Comparison of ENCODE assay signal across 19 cellular contexts in genomic region chr19:38516802-38517201, GRCh38.
DNase-seq lines count a peak whose midpoint lies in the region; ATAC-seq, FAIRE-seq and TF ChIP-seq lines count a peak whose summit lies in the region.
"Had no signal": no experiment of that assay in that cellular context is flagged by ENCODE, and none has a peak within 500 bp of the region (broad histone marks: within the 10 kb centered on the region; RNA-seq: fewer than 3 reads in every experiment).

No MANE protein-coding gene starts in this region.

- H3K4me3 ChIP-seq in HEK293 (ENCODE audit: low read depth, low read length) (no peak overlapping the region), K562 (no peak overlapping the region), psoas muscle (no peak overlapping the region)
- H3K4me3 ChIP-seq: BLaER1 had no signal

- H3K27ac ChIP-seq in HEK293 (ENCODE audit: extremely low read depth, low read depth, low read length), result 0 out of 2 replicates have a peak overlapping the region, but pooled peaks have one; percentile 9
- no peak overlapping the region for H3K27ac ChIP-seq in K562 (ENCODE audit: extremely low read depth, low read depth, low read length)
- peak overlapping the region; percentile 16 for H3K27ac ChIP-seq in psoas muscle
- H3K27ac ChIP-seq: BLaER1 had no signal

- no peak for TF ChIP-seq EP300 in K562 (IDR thresholded peaks at IDR 0.05; ENCODE audit: low read length)

- no peaks in the 10 kb centered on the region for H4K20me1 ChIP-seq in K562 (replicated peaks; ENCODE audit: control insufficient read depth, insufficient read depth, low read length)
- H4K20me1 ChIP-seq: BLaER1 had no signal

- H3K27ac Mint-ChIP-seq in activated CD4-positive, alpha-beta T cell treated with anti-CD3 and anti-CD28 coated beads, Interleukin-2, amount 10 ng/mL, durations not matched to agents 7 days and 5 days, result peak overlapping the region; percentile 74
- no peak overlapping the region for H3K27ac Mint-ChIP-seq in activated CD4-positive, alpha-beta T cell treated with anti-CD3 and anti-CD28 coated beads for 36 hours
- H3K27ac Mint-ChIP-seq in activated naive CD8-positive, alpha-beta T cell treated with anti-CD3 and anti-CD28 coated beads for 36 hours, result no peak overlapping the region
- H3K27ac Mint-ChIP-seq: CD14-positive monocyte; CD4-positive, alpha-beta memory T cell had no signal

- no peaks in the 10 kb centered on the region for H3K27me3 ChIP-seq in K562 (ENCODE audit: control insufficient read depth in 2 of 2, insufficient read depth in 2 of 2, low read length in 2 of 2)
- H3K27me3 ChIP-seq in psoas muscle (ENCODE audit: insufficient read depth in 3 of 3, low read length in 2 of 3), result no peaks in the 10 kb centered on the region
- H3K27me3 ChIP-seq: BLaER1 had no signal

- H3K9me3 ChIP-seq in HEK293 (ENCODE audit: control insufficient read depth, insufficient read depth, low read depth, low read length), result no peaks in the 10 kb centered on the region
- no peaks in the 10 kb centered on the region for H3K9me3 ChIP-seq in K562 (replicated peaks; ENCODE audit: control insufficient read depth, insufficient read depth, low read depth, low read length)
- no peaks in the 10 kb centered on the region for H3K9me3 ChIP-seq in psoas muscle
- H3K9me3 ChIP-seq: BLaER1 had no signal

- H3K4me1 Mint-ChIP-seq in activated CD4-positive, alpha-beta T cell treated with anti-CD3 and anti-CD28 coated beads, Interleukin-2, amount 10 ng/mL, durations not matched to agents 7 days and 5 days, result peaks cover 41% of the 10 kb centered on the region
- H3K4me1 Mint-ChIP-seq in activated CD4-positive, alpha-beta T cell treated with anti-CD3 and anti-CD28 coated beads for 36 hours, result peaks cover 16% of the 10 kb centered on the region
- H3K4me1 Mint-ChIP-seq in activated naive CD8-positive, alpha-beta T cell treated with anti-CD3 and anti-CD28 coated beads for 36 hours, result peaks cover 13% of the 10 kb centered on the region
- H3K4me1 Mint-ChIP-seq: H9 had no signal

- H3K4me3 Mint-ChIP-seq in activated CD4-positive, alpha-beta T cell treated with anti-CD3 and anti-CD28 coated beads, Interleukin-2, amount 10 ng/mL, durations not matched to agents 7 days and 5 days, result no peak overlapping the region
- H3K4me3 Mint-ChIP-seq in activated CD4-positive, alpha-beta T cell treated with anti-CD3 and anti-CD28 coated beads for 36 hours, result no peak overlapping the region
- H3K4me3 Mint-ChIP-seq in activated naive CD8-positive, alpha-beta T cell treated with anti-CD3 and anti-CD28 coated beads for 36 hours, result no peak overlapping the region
- H3K4me3 Mint-ChIP-seq: CD14-positive monocyte; CD4-positive, alpha-beta memory T cell had no signal

- 68% methylated on average over 6 of the region's 6 CpGs for WGBS in K562 (ENCODE audit: insufficient coverage, low coverage, missing lambda C conversion rate)
- WGBS in psoas muscle, 3 donors, result 59 to 77% (median 62%) methylated on average over 6 of the region's 6 CpGs

- H3K27me3 Mint-ChIP-seq in activated CD4-positive, alpha-beta T cell treated with anti-CD3 and anti-CD28 coated beads, Interleukin-2, amount 10 ng/mL, durations not matched to agents 7 days and 5 days, result no peaks in the 10 kb centered on the region
- H3K27me3 Mint-ChIP-seq in activated CD4-positive, alpha-beta T cell treated with anti-CD3 and anti-CD28 coated beads for 36 hours, result no peaks in the 10 kb centered on the region
- H3K27me3 Mint-ChIP-seq in activated naive CD8-positive, alpha-beta T cell treated with anti-CD3 and anti-CD28 coated beads for 36 hours, result peaks cover 10% of the 10 kb centered on the region
- H3K27me3 Mint-ChIP-seq: CD4-positive, alpha-beta memory T cell had no signal

- intact Hi-C loops in activated CD4-positive, alpha-beta T cell treated with anti-CD3 and anti-CD28 coated beads for 36 hours (cut with DNase I, micrococcal nuclease), result loop anchor here in 1 of 2 experiments (5.0 kb wide), 1 partner anchor 370 kb away; no protein-coding TSS in a partner anchor
- intact Hi-C loops in K562 (cut with micrococcal nuclease) (loop anchor here (10.0 kb wide), 2 partner anchors 118 to 418 kb away; partner anchors contain the start of genes MRPS12 and SARS2), psoas muscle (cut with DNase I) (no loop called here)

- BruUV-seq in K562 (replicated peaks; lab: Mats Ljungman, UMichigan), result no TSS peak

- no peak overlapping the region for H3K4me2 ChIP-seq in K562 (ENCODE audit: insufficient read depth, low read length)
- H3K4me2 ChIP-seq: BLaER1 had no signal

- H3K4me1 ChIP-seq in HEK293 (ENCODE audit: control insufficient read depth, insufficient read depth, low read length) (no peaks in the 10 kb centered on the region), K562 (replicated peaks in 1 of 2; ENCODE audit: control insufficient read depth in 2 of 2, insufficient read depth in 2 of 2, low read length in 2 of 2) (peaks cover 6 to 24% of the 10 kb centered on the region in 2 experiments; a peak in 4 of 5 replicates), psoas muscle (peaks cover 3% of the 10 kb centered on the region)

- CTCF ChIA-PET in activated CD4-positive, alpha-beta T cell treated with anti-CD3 and anti-CD28 coated beads, Interleukin-2, amount 10 ng/mL, durations not matched to agents 7 days and 5 days (lab: Charles Lee), result interaction anchor here (0.6 to 2.1 kb wide), 3 partner anchors 113 to 118 kb away, joined by 3 to 9 read pairs (median 5); partner anchors contain the start of gene FAM98C
- CTCF ChIA-PET in activated CD4-positive, alpha-beta T cell treated with anti-CD3 and anti-CD28 coated beads for 36 hours (lab: Charles Lee), result interaction anchor here (0.5 to 1.1 kb wide), 3 partner anchors 22 to 102 kb away, joined by 3 to 4 read pairs (median 3); partner anchors contain the start of gene EIF3K
- CTCF ChIA-PET in HEK293 (lab: Yijun Ruan, JAX), result interaction anchor here (0.6 to 7.6 kb wide), 7 partner anchors 17 to 439 kb away, joined by 3 to 138 read pairs (median 19); partner anchors contain the start of genes EIF3K, FAM98C and MAP4K1
- CTCF ChIA-PET in K562 (lab: Yijun Ruan, JAX; ENCODE audit: low intra/inter-chr PET ratio), result no interaction called here

- no peaks in the 10 kb centered on the region for H3K79me2 ChIP-seq in K562 (ENCODE audit: control insufficient read depth, insufficient read depth, low read length)

- no peaks in the 10 kb centered on the region for H3K36me3 Mint-ChIP-seq in activated CD4-positive, alpha-beta T cell treated with anti-CD3 and anti-CD28 coated beads, Interleukin-2, amount 10 ng/mL, durations not matched to agents 7 days and 5 days (ENCODE audit: low read depth)
- no peaks in the 10 kb centered on the region for H3K36me3 Mint-ChIP-seq in activated CD4-positive, alpha-beta T cell treated with anti-CD3 and anti-CD28 coated beads for 36 hours (ENCODE audit: low read depth)
- H3K36me3 Mint-ChIP-seq in activated naive CD8-positive, alpha-beta T cell treated with anti-CD3 and anti-CD28 coated beads for 36 hours, result no peaks in the 10 kb centered on the region
- H3K36me3 Mint-ChIP-seq: CD14-positive monocyte; CD4-positive, alpha-beta memory T cell had no signal

- H3K9ac ChIP-seq in K562 (ENCODE audit: insufficient read depth in 1 of 2, low read depth in 2 of 2, low read length in 2 of 2), result no peak overlapping the region
- H3K9ac ChIP-seq: BLaER1 had no signal

- peak; percentile 26 for FAIRE-seq in K562 (lab: Jason Lieb, UNC)
- FAIRE-seq: GM12892, GM18507, H1 had no signal

- H3K9me3 Mint-ChIP-seq in activated CD4-positive, alpha-beta T cell treated with anti-CD3 and anti-CD28 coated beads, Interleukin-2, amount 10 ng/mL, durations not matched to agents 7 days and 5 days, result no peaks in the 10 kb centered on the region
- H3K9me3 Mint-ChIP-seq in activated CD4-positive, alpha-beta T cell treated with anti-CD3 and anti-CD28 coated beads for 36 hours (ENCODE audit: low read depth), result no peaks in the 10 kb centered on the region
- H3K9me3 Mint-ChIP-seq in activated naive CD8-positive, alpha-beta T cell treated with anti-CD3 and anti-CD28 coated beads for 36 hours, result no peaks in the 10 kb centered on the region
- H3K9me3 Mint-ChIP-seq: CD14-positive monocyte; CD4-positive, alpha-beta memory T cell; H9 had no signal

- TF ChIP-seq CTCF in HEK293 (tag by site-specific recombination; IDR thresholded peaks at IDR 0.05) (no peak), K562 (IDR thresholded peaks at IDR 0.05 in 2 of 3, conservative IDR thresholded peaks at IDR 0.05 in 1 of 3; ENCODE audit: insufficient read depth in 2 of 3, low read depth in 1 of 3, low read length in 3 of 3) (no peak), psoas muscle (IDR thresholded peaks at IDR 0.05) (no peak)

- no peak for TF ChIP-seq POLR2A in K562 (conservative IDR thresholded peaks at IDR 0.05)

- no peak for ATAC-seq in activated CD4-positive, alpha-beta T cell treated with anti-CD3 and anti-CD28 coated beads for 36 hours
- ATAC-seq in K562 (no peak), psoas muscle (peak in 2 of 4 donors; percentile 10 to 20), GM21825 (IDR thresholded peaks at IDR 0.05; ENCODE audit: unreplicated experiment) (no peak)

- H3K9me1 ChIP-seq in K562 (ENCODE audit: control insufficient read depth, insufficient read depth, low read length), result no peaks in the 10 kb centered on the region

- POLR2A ChIA-PET in activated CD4-positive, alpha-beta T cell treated with anti-CD3 and anti-CD28 coated beads, Interleukin-2, amount 10 ng/mL, durations not matched to agents 7 days and 5 days (lab: Charles Lee), result no interaction called here
- POLR2A ChIA-PET in activated CD4-positive, alpha-beta T cell treated with anti-CD3 and anti-CD28 coated beads for 36 hours (lab: Charles Lee), result no interaction called here
- POLR2A ChIA-PET in HEK293 (lab: Yijun Ruan, JAX) (interaction anchor here (0.8 to 1.7 kb wide), 2 partner anchors 102 to 130 kb away, joined by 3 to 5 read pairs; partner anchors contain the start of genes ACTN4 and EIF3K), K562 (lab: Yijun Ruan, JAX) (interaction anchor here (0.8 kb wide), 1 partner anchor 10 kb away, joined by 4 read pairs; no protein-coding TSS in a partner anchor)

- no peak for TF ChIP-seq RAD21 in K562 (CRISPR knock-in tag; conservative IDR thresholded peaks at IDR 0.05 in 1 of 2, IDR thresholded peaks at IDR 0.05 in 1 of 2)

- DNase-seq in activated CD4-positive, alpha-beta T cell treated with anti-CD3 and anti-CD28 coated beads, Interleukin-2, amount 10 ng/mL, durations not matched to agents 7 days and 5 days, result no peak
- no peak for DNase-seq in activated CD4-positive, alpha-beta T cell treated with anti-CD3 and anti-CD28 coated beads for 36 hours
- DNase-seq in K562 (ENCODE audit: extremely low read depth in 1 of 4, low spot score in 3 of 4), result no peak
- peak in 1 of 2 donors; percentile 5 for DNase-seq in psoas muscle
- DNase-seq in activated effector memory CD4-positive, alpha-beta T cell treated with anti-CD3 and anti-CD28 coated beads, Interleukin-2, amount 50 U/mL, for 16 hours, result no peak
- DNase-seq in activated naive CD8-positive, alpha-beta T cell treated with anti-CD3 and anti-CD28 coated beads for 36 hours, result no peak
- DNase-seq: 8988T; CD4-positive, alpha-beta memory T cell; DMS153; DMS79; GDM1; H9 had no signal

- H3K36me3 ChIP-seq in HEK293 (ENCODE audit: control insufficient read depth in 2 of 2, insufficient read depth in 1 of 2, low read length in 2 of 2) (no peaks in the 10 kb centered on the region; a peak in 1 of 3 replicates), K562 (ENCODE audit: control insufficient read depth, insufficient read depth, low read length) (no peaks in the 10 kb centered on the region), psoas muscle (ENCODE audit: insufficient read depth in 1 of 2, low read depth in 1 of 2) (peaks cover 3 to 100% of the 10 kb centered on the region in 2 donors)
- H3K36me3 ChIP-seq: BLaER1 had no signal

- in situ Hi-C loops in K562 (cut with MboI), result no loop called here

- no peak overlapping the region for H2AFZ ChIP-seq in K562 (ENCODE audit: low read depth, low read length)

Comparison
In these comparisons a context has a peak if more than half of its experiments do, and no peak if none do; other contexts are left out.
1. POLR2A ChIA-PET loops: an anchor here in HEK293 (0.8 to 1.7 kb wide) and K562 (0.8 kb wide); none called in activated CD4-positive, alpha-beta T cell treated with anti-CD3 and anti-CD28 coated beads, Interleukin-2, amount 10 ng/mL, durations not matched to agents 7 days and 5 days and activated CD4-positive, alpha-beta T cell treated with anti-CD3 and anti-CD28 coated beads for 36 hours.